1 cellular context compared by ENCODE assay signal in the genomic region with DNA sequence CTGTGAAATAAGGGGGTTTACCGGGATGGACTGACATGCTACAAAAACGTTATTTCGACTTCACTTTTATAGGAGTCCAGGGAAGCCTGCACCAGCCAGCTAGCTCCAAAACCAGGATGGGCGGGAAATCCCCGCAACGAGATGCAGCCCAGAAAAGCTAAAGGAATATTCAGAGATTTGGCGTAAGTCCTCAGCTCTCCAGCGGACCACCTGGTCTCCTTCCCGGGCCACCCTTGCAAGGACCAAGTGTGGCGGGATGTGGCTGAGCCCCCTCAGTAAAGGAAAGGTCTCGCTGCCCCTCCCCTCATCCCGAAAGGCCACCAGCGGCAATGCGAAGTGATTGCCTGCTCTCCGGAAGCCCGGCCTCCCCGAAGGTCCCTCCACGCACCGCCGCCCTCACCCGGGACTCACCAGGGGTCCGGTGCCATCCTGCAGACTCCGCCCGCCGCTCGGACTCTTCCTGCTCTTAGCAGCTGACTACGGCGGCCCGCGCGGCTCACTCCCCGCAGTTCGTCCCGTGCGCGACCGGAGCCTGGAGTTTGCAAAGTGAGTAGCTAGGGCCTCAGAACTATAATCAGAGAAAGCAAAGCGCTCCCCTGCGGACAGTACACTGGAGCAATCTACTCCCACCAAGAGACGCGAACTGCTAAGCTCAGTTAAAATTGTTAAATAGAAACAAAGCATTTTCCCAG.
A peak's percentile ranks its signal among the peaks of the same experiment; 100 is the strongest.
TF ChIP-seq lines count a peak whose summit lies in the region.

A gene with protein sequence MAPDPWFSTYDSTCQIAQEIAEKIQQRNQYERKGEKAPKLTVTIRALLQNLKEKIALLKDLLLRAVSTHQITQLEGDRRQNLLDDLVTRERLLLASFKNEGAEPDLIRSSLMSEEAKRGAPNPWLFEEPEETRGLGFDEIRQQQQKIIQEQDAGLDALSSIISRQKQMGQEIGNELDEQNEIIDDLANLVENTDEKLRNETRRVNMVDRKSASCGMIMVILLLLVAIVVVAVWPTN (minus strand): TSS at position 440 of the 692 bp plus-strand sequence. CDS start 12 bp downstream, at position 428.

TF ChIP-seq in K562, 482 proteins besides CTCF, POLR2A, EP300 and RAD21 (continued from another document):
- TF ChIP-seq, protein P1, sequence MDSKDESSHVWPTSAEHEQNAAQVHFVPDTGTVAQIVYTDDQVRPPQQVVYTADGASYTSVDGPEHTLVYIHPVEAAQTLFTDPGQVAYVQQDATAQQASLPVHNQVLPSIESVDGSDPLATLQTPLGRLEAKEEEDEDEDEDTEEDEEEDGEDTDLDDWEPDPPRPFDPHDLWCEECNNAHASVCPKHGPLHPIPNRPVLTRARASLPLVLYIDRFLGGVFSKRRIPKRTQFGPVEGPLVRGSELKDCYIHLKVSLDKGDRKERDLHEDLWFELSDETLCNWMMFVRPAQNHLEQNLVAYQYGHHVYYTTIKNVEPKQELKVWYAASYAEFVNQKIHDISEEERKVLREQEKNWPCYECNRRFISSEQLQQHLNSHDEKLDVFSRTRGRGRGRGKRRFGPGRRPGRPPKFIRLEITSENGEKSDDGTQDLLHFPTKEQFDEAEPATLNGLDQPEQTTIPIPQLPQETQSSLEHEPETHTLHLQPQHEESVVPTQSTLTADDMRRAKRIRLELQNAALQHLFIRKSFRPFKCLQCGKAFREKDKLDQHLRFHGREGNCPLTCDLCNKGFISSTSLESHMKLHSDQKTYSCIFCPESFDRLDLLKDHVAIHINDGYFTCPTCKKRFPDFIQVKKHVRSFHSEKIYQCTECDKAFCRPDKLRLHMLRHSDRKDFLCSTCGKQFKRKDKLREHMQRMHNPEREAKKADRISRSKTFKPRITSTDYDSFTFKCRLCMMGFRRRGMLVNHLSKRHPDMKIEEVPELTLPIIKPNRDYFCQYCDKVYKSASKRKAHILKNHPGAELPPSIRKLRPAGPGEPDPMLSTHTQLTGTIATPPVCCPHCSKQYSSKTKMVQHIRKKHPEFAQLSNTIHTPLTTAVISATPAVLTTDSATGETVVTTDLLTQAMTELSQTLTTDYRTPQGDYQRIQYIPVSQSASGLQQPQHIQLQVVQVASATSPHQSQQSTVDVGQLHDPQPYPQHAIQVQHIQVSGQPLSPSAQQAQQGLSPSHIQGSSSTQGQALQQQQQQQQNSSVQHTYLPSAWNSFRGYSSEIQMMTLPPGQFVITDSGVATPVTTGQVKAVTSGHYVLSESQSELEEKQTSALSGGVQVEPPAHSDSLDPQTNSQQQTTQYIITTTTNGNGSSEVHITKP (IDR thresholded peaks at IDR 0.05; ENCODE audit: partially characterized antibody), result peak; percentile 59
- TF ChIP-seq TSC22D4 (tag; IDR thresholded peaks at IDR 0.05), result no peak
- no peak for TF ChIP-seq ARNT (IDR thresholded peaks at IDR 0.05)
- TF ChIP-seq, protein P2, sequence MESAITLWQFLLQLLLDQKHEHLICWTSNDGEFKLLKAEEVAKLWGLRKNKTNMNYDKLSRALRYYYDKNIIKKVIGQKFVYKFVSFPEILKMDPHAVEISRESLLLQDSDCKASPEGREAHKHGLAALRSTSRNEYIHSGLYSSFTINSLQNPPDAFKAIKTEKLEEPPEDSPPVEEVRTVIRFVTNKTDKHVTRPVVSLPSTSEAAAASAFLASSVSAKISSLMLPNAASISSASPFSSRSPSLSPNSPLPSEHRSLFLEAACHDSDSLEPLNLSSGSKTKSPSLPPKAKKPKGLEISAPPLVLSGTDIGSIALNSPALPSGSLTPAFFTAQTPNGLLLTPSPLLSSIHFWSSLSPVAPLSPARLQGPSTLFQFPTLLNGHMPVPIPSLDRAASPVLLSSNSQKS (CRISPR knock-in tag; IDR thresholded peaks at IDR 0.05), result no peak
- TF ChIP-seq BMI1 (IDR thresholded peaks at IDR 0.05; ENCODE audit: low read length), result no peak
